ENCODE assay signal across 8 cellular contexts in the genomic region with DNA sequence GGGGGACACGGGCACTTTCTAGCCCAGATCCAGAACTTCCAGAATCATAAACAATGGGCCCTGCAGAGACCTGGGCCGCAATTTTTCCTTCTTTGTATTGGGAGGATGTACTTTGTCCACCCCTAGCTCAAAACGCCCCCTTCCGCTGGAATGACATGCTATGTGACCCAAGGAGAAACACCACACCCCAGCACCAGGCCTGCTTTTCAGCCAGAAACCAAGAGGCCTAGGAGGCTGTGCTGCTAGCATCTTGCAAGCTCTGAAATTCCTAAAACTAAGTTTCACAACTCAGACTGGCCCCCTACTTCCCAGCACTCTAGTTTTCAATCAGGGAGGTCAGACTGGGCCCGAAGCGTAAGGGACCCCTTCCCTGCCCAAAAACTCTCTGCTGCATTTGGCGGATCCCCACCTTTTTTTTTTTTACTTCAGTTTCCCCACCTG. TPM values are rescaled to one million over a fixed set of nuclear protein-coding genes. Genes with fewer than 3 reads are reported as not detected.
DNase-seq lines count a peak whose midpoint lies in the region; ATAC-seq and TF ChIP-seq lines count a peak whose summit lies in the region.

No MANE protein-coding gene starts in this region.

- RAD21 ChIA-PET in HCT116 (lab: Charles Lee; ENCODE audit: low non-redundant PET in 1 of 2, low total read pairs in 2 of 2, uncharacterized antibody in 2 of 2, unreplicated experiment in 2 of 2), result interaction anchor here (0.6 to 1.9 kb wide), 6 partner anchors 18 to 349 kb away, joined by 3 to 6 read pairs (median 4); no protein-coding TSS in a partner anchor

- H3K9ac ChIP-seq in HCT116 (ENCODE audit: low read length), result peak overlapping the region; percentile 98

- no peak for TF ChIP-seq POLR2A in HCT116 (IDR thresholded peaks at IDR 0.05; ENCODE audit: borderline replicate concordance, extremely low read depth, insufficient read depth, insufficient read length)

- ATAC-seq in HCT116 (no peak; the same call in 1 of the 2 replicates), GM18520 (IDR thresholded peaks at IDR 0.05; ENCODE audit: unreplicated experiment) (no peak), HG03095 (IDR thresholded peaks at IDR 0.05; ENCODE audit: unreplicated experiment) (no peak)

- POLR2A ChIA-PET in HCT116 (lab: Charles Lee), result interaction anchor here (0.7 to 3.7 kb wide), 11 partner anchors 12 to 92 kb away, joined by 3 to 52 read pairs (median 4); partner anchors contain the start of genes GDF15, IQCN and JUND

- TF ChIP-seq CTCF in HCT116 (IDR thresholded peaks at IDR 0.05 in 2 of 3, conservative IDR thresholded peaks at IDR 0.05 in 1 of 3; ENCODE audit: borderline replicate concordance in 1 of 3, insufficient read depth in 1 of 3, low read depth in 2 of 3, low read length in 2 of 3), result peak in 2 of 3 experiments; percentile 14 to 17; a peak in 1 of 6 replicates
- TF ChIP-seq CTCF in cardiac fibroblast (IDR thresholded peaks at IDR 0.05; ENCODE audit: low read depth, low read length), result peak; percentile 26

- H4K20me1 ChIP-seq in HCT116 (ENCODE audit: insufficient read depth), result no peaks in the 10 kb centered on the region

- peaks cover 65% of the 10 kb centered on the region for H3K4me1 Mint-ChIP-seq in stimulated activated naive CD8-positive, alpha-beta T cell treated with anti-CD3 and anti-CD28 coated beads, Interleukin-15, Interleukin-2, amounts not matched to agents 100 ng/mL and 50 ng/mL, for 24 hours (ENCODE audit: low read depth)

- H3K4me2 ChIP-seq in HCT116 (ENCODE audit: low read length), result peak overlapping the region; percentile 87

- H3K36me3 ChIP-seq in HCT116 (ENCODE audit: control insufficient read depth in 1 of 2, insufficient read depth in 2 of 2, low read length in 2 of 2), result peaks cover 2 to 12% of the 10 kb centered on the region in 2 experiments; a peak in 1 of 4 replicates

- no peaks in the 10 kb centered on the region for H3K9me2 ChIP-seq in HCT116 (ENCODE audit: insufficient read depth)

- DNase-seq in D341Med (ENCODE audit: low spot score) (peak; percentile 60), HCT116 (ENCODE audit: low read depth, low spot score) (no peak), cardiac fibroblast (ENCODE audit: low read depth in 2 of 2) (peak; percentile 68 to 69), left kidney (ENCODE audit: low read depth, low spot score) (peak; percentile 78)

- H3K9me3 Mint-ChIP-seq in stimulated activated naive CD8-positive, alpha-beta T cell treated with anti-CD3 and anti-CD28 coated beads, Interleukin-15, Interleukin-2, amounts not matched to agents 100 ng/mL and 50 ng/mL, for 24 hours, result no peaks in the 10 kb centered on the region

- CTCF ChIA-PET in HCT116 (lab: Charles Lee), result interaction anchor here (0.6 to 2.5 kb wide), 6 partner anchors 18 to 134 kb away, joined by 3 to 36 read pairs (median 4); partner anchors contain the start of gene JUND

- no peaks in the 10 kb centered on the region for H3K27me3 ChIP-seq in HCT116 (ENCODE audit: insufficient read depth, low read length)

- H3K4me1 ChIP-seq in HCT116 (ENCODE audit: control insufficient read depth in 1 of 2, insufficient read depth in 2 of 2, low read length in 2 of 2), result peaks cover 54 to 57% of the 10 kb centered on the region in 2 experiments

- intact Hi-C loops in HCT116 (cut with micrococcal nuclease), result loop anchor here (10.0 kb wide), 1 partner anchor 118 kb away; the partner anchor contains the start of gene RAB3A

- H3K27me3 Mint-ChIP-seq in stimulated activated naive CD8-positive, alpha-beta T cell treated with anti-CD3 and anti-CD28 coated beads, Interleukin-15, Interleukin-2, amounts not matched to agents 100 ng/mL and 50 ng/mL, for 24 hours, result no peaks in the 10 kb centered on the region

- TF ChIP-seq RAD21 in HCT116 (IDR thresholded peaks at IDR 0.05; ENCODE audit: low read depth), result peak; percentile 53

- peak overlapping the region; percentile 96 for H3K4me3 Mint-ChIP-seq in stimulated activated naive CD8-positive, alpha-beta T cell treated with anti-CD3 and anti-CD28 coated beads, Interleukin-15, Interleukin-2, amounts not matched to agents 100 ng/mL and 50 ng/mL, for 24 hours

- H3K79me2 ChIP-seq in HCT116 (ENCODE audit: insufficient read depth, low read length), result peaks cover 55% of the 10 kb centered on the region

- peak overlapping the region; percentile 78 to 97 for H3K4me3 ChIP-seq in HCT116 (replicated peaks in 1 of 2; ENCODE audit: low read depth in 1 of 2, low read length in 2 of 2)
- H3K4me3 ChIP-seq in cardiac fibroblast (replicated peaks in 1 of 2; ENCODE audit: low read depth in 2 of 2, low read length in 2 of 2), result peak overlapping the region; percentile 83 to 91

- peak overlapping the region; percentile 97 for H3K27ac Mint-ChIP-seq in stimulated activated naive CD8-positive, alpha-beta T cell treated with anti-CD3 and anti-CD28 coated beads, Interleukin-15, Interleukin-2, amounts not matched to agents 100 ng/mL and 50 ng/mL, for 24 hours

- peak overlapping the region; percentile 93 for H3K27ac ChIP-seq in HCT116 (ENCODE audit: low read depth, low read length)

- H3K9me3 ChIP-seq in HCT116 (ENCODE audit: control insufficient read depth in 1 of 2, insufficient read depth in 1 of 2, low read depth in 1 of 2, low read length in 2 of 2), result no peaks in the 10 kb centered on the region

- H3K36me3 Mint-ChIP-seq in stimulated activated naive CD8-positive, alpha-beta T cell treated with anti-CD3 and anti-CD28 coated beads, Interleukin-15, Interleukin-2, amounts not matched to agents 100 ng/mL and 50 ng/mL, for 24 hours (ENCODE audit: low read depth), result peaks cover 38% of the 10 kb centered on the region

- no peak overlapping the region for H2AFZ ChIP-seq in HCT116 (ENCODE audit: low read depth, low read length, poor library complexity, severe bottlenecking)

- BruUV-seq in HCT116 (replicated peaks; lab: Mats Ljungman, UMichigan), result TSS peak; percentile 71

TF ChIP-seq in HCT116, 20 proteins besides CTCF, POLR2A, EP300 and RAD21:
- TF ChIP-seq SIN3A (IDR thresholded peaks at IDR 0.05; ENCODE audit: low read depth), result no peak
- TF ChIP-seq ZFX (IDR thresholded peaks at IDR 0.05), result peak; percentile 73; the same call in 1 of the 2 replicates
TF ChIP-seq in HCT116: peak in this region for 1.

TF ChIP-seq in PFSK-1, 5 proteins besides CTCF, POLR2A, EP300 and RAD21:
- no peak for TF ChIP-seq SIN3A (IDR thresholded peaks at IDR 0.05; ENCODE audit: borderline replicate concordance, insufficient read depth, low read length)
- TF ChIP-seq TAF1 (IDR thresholded peaks at IDR 0.05; ENCODE audit: borderline replicate concordance, insufficient read depth, low read length), result 0 out of 2 replicates have a peak, but pooled peaks have one; percentile 36
- TF ChIP-seq POLR2AphosphoS5 (IDR thresholded peaks at IDR 0.05; ENCODE audit: low read depth, low read length), result no peak; the same call in 1 of the 2 replicates
- no peak for TF ChIP-seq REST (IDR thresholded peaks at IDR 0.05; ENCODE audit: insufficient read depth in 1 of 2, low read depth in 2 of 2, low read length in 2 of 2)
- TF ChIP-seq FOXP2 (optimal IDR thresholded peaks at IDR 0.05; ENCODE audit: borderline replicate concordance, extremely low read depth, extremely low read length, insufficient read depth), result no peak

RNA-seq across cellular contexts. Expression of gene LSM4, which starts 0.5 kb away (rescaled TPM):
- 400 TPM for total RNA-seq in HCT116 (2021; ENCODE audit: unreplicated experiment)
- polyA plus RNA-seq in HCT116 (2012), result 263 and 315 TPM in 2 replicates
- 257 TPM for polyA plus RNA-seq in PFSK-1 (2012; ENCODE audit: insufficient read length, low read depth)

RNA-seq across cellular contexts. Expression of gene PGPEP1, which starts 18.1 kb away (rescaled TPM):
- total RNA-seq in HCT116 (2021; ENCODE audit: unreplicated experiment), result 30.9 TPM
- polyA plus RNA-seq in HCT116 (2012), result 22.4 and 23.8 TPM in 2 replicates
- 10.6 TPM for polyA plus RNA-seq in PFSK-1 (2012; ENCODE audit: insufficient read length, low read depth)

RNA-seq across cellular contexts. Expression of gene JUND, which starts 40.9 kb away (rescaled TPM):
- total RNA-seq in HCT116 (2021; ENCODE audit: unreplicated experiment), result 221 TPM
- polyA plus RNA-seq in HCT116 (2012), result 179 and 285 TPM in 2 replicates
- polyA plus RNA-seq in PFSK-1 (2012; ENCODE audit: insufficient read length, low read depth), result 185 TPM

RNA-seq across cellular contexts. Expression of gene IQCN, which starts 48.1 kb away (rescaled TPM):
- total RNA-seq in HCT116 (2021; ENCODE audit: unreplicated experiment), result 4.8 TPM
- 1.9 and 2.7 TPM in 2 replicates for polyA plus RNA-seq in HCT116 (2012)
- 0.40 TPM for polyA plus RNA-seq in PFSK-1 (2012; ENCODE audit: insufficient read length, low read depth)
